Comparison of ENCODE assay signal across 19 cellular contexts in the genomic region with DNA sequence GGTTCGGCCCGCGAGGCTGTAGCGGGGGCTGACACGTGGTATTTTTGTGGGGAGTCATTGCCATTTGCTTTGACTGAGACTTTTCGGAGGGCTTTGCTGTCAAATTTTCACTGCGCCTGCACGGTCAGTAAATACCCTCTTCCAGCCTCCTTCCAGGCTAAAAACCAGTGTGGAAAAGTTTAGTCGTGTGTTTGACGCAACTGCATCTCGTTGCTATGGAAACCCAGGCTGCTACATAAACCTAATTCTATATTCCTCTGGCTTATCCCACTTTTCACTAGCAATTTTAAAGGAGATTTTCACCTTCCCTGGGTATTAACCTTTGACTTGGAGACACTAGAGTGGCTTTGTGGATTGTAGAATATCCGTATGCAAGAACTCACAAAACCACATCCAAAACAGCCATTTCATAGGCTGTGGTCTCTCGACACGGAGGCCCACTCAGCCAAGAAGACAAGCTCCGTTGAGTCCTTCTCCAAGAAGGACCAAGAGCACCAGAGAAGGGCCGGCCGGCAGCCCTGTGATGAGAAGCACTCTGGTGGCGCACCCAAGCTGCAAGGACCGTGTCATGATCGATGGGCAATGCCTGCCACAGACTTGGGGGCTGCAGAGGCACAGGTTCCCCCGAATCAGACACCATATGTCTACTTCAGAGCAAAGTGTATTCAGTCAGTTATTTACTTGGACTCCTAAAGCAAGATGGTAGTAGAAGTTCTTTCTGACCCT. TPM values are rescaled to one million over a fixed set of nuclear protein-coding genes. Genes with fewer than 3 reads are reported as not detected.
DNase-seq lines count a peak whose midpoint lies in the region; ATAC-seq and TF ChIP-seq lines count a peak whose summit lies in the region.
"Had no signal": no experiment of that assay in that cellular context is flagged by ENCODE, and none has a peak within 500 bp of the region (broad histone marks: within the 10 kb centered on the region; RNA-seq: fewer than 3 reads in every experiment).

No MANE protein-coding gene starts in this region.

- no peaks in the 10 kb centered on the region for H3K36me3 Mint-ChIP-seq in brain

- TF ChIP-seq POLR2A in breast epithelium (IDR thresholded peaks at IDR 0.05): no peak

- H3K4me3 ChIP-seq in breast epithelium: no peak overlapping the region

- no peaks in the 10 kb centered on the region for H3K4me1 ChIP-seq in breast epithelium

- peaks cover 0 to 3% (median 2%) of the 10 kb centered on the region in 5 experiments for H3K9me3 Mint-ChIP-seq in brain

- peak overlapping the region; percentile 71 for H3K27ac ChIP-seq in angular gyrus (ENCODE audit: low read depth, low read length)
- no peak overlapping the region for H3K27ac ChIP-seq in breast epithelium
- H3K27ac ChIP-seq: C4-2B had no signal

- no peaks in the 10 kb centered on the region for H3K27me3 Mint-ChIP-seq in brain

- peak overlapping the region in 4 of 5 experiments; percentile 52 to 89 (median 84) for H3K27ac Mint-ChIP-seq in brain

- DNase-seq in inferior parietal cortex (ENCODE audit: extremely low spot score) (peak; percentile 38), putamen (ENCODE audit: low spot score) (peak; percentile 23), breast epithelium (ENCODE audit: low spot score in 2 of 2) (no peak), DMS53 (lab: John Stamatoyannopoulos, UW) (no peak)
- DNase-seq: AML-193, DMS79, KG1, NCI-H1048, NCI-H1436, NCI-H1930, NCI-H345, NCI-H524 treated with DMSO at 0.1 percent for 48 hours, PC-3, RPMI8226 had no signal

- TF ChIP-seq CTCF in brain (conservative IDR thresholded peaks at IDR 0.05) (no peak), breast epithelium (IDR thresholded peaks at IDR 0.05) (no peak)

- no peaks in the 10 kb centered on the region for H3K27me3 ChIP-seq in breast epithelium

- H3K4me1 Mint-ChIP-seq in brain: peaks cover 37% of the 10 kb centered on the region

- H3K4me3 Mint-ChIP-seq in brain: no peak overlapping the region

- no peaks in the 10 kb centered on the region for H3K36me3 ChIP-seq in breast epithelium

- H3K9me3 ChIP-seq in breast epithelium: no peaks in the 10 kb centered on the region

- intact Hi-C loops in breast epithelium (cut with DNase I; ENCODE audit: low total_unique reads): loop anchor here (2.0 kb wide), 1 partner anchor 21 kb away; no protein-coding TSS in a partner anchor

- no peak for ATAC-seq in HG02870 (IDR thresholded peaks at IDR 0.05; ENCODE audit: unreplicated experiment)
- ATAC-seq: PC-3 had no signal

RNA-seq across cellular contexts. Expression of a gene that starts 38.4 kb away (rescaled TPM):
- polyA plus RNA-seq in brain (ENCODE audit: insufficient read depth, low read depth, low replicate concordance): 6.8 TPM
- total RNA-seq in breast epithelium: under 1 TPM; 0.16 to 0.59 (median 0.33) TPM
- total RNA-seq: HepG2, PC-3 had no signal
- polyA plus RNA-seq: HepG2 had no signal

Comparison
In these comparisons a context has a peak if more than half of its experiments do, and no peak if none do; other contexts are left out.
1. DNase-seq: peak in inferior parietal cortex (single experiment) and putamen (single experiment); none in breast epithelium (0 of 2) and DMS53 (single experiment).